Comparison of ENCODE assay signal across 13 cellular contexts in the genomic region with DNA sequence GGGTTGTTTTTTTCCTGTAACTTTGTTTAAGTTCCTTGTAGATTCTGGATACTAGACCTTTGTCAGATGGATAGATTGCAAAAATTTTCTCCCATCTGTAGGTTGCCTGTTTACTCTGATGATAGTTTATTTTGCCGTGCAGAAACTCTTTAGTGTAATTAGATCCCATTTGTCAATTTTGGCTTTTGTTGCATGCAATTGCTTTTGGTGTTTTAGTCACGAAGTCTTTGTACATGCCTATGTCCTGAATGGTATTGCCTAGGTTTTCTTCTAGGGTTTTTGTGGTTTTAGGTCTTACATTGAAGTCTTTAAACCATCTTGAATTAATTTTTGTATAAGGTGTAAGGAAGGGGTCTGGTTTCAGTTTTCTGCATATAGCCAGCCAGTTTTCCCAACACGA. TPM values are rescaled to one million over a fixed set of nuclear protein-coding genes. Genes with fewer than 3 reads are reported as not detected.
"Had no signal": no experiment of that assay in that cellular context is flagged by ENCODE, and none has a peak within 500 bp of the region (broad histone marks: within the 10 kb centered on the region; RNA-seq: fewer than 3 reads in every experiment).

No MANE protein-coding gene starts in this region.

RNA-seq across cellular contexts. Expression of a gene that starts 27.7 kb away (rescaled TPM):
- total RNA-seq: activated CD4-positive, alpha-beta memory T cell treated with anti-CD3 and anti-CD28 coated beads, Interleukin-2, amount 10 ng/mL, durations not matched to agents 7 days and 5 days; activated CD4-positive, alpha-beta T cell treated with anti-CD3 and anti-CD28 coated beads for 36 hours; activated CD4-positive, alpha-beta T cell treated with anti-CD3 and anti-CD28 coated beads, Interleukin-2, amount 10 ng/mL, durations not matched to agents 7 days and 5 days; activated CD8-positive, alpha-beta memory T cell treated with anti-CD3 and anti-CD28 coated beads, Interleukin-2, amount 10 ng/mL, durations not matched to agents 7 days and 5 days; activated CD8-positive, alpha-beta T cell treated with anti-CD3 and anti-CD28 coated beads, Interleukin-2, amount 10 ng/mL, durations not matched to agents 7 days and 5 days; activated naive CD8-positive, alpha-beta T cell treated with anti-CD3 and anti-CD28 coated beads, Interleukin-2, amount 10 ng/mL, durations not matched to agents 7 days and 5 days; activated T-helper 2 cell treated with anti-CD3 and anti-CD28 coated beads, Interferon-gamma antibody, Interleukin-2, Interleukin-4, amounts not matched to agents 10 μg/mL and 5 μg/mL and 100 μg/mL, durations not matched to agents 14 hours and 24 hours and 36 hours; bronchial epithelial cell; cardiac muscle cell; T-helper 17 cell; T-helper 2 cell treated with Interferon-gamma antibody and Interleukin-4, amounts not matched to agents 100 ng/mL and 5 ng/mL, for 36 hours had no signal
- polyA plus RNA-seq: adrenal gland, aorta, cardiac muscle cell had no signal
